Comparison of ENCODE assay signal across 10 cellular contexts in the genomic region with DNA sequence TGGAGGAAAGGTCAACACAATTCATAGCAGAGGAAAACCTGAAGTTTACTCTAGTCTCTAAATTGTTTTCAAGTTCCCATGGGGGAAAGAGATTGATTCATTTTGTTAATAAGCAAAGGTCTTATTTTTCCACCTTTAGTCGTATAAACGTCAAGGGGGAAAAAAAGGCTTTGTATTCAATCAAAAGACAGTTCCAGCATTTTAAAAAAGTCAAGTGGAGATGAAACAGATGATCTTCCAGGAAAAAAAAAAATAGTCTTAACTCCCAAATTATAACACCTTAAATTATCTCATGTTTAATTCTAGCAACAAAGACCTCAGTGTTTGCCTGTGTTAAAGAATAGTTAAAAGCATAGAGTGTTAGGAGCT.
DNase-seq lines count a peak whose midpoint lies in the region; ATAC-seq and TF ChIP-seq lines count a peak whose summit lies in the region.
"Had no signal": no experiment of that assay in that cellular context is flagged by ENCODE, and none has a peak within 500 bp of the region (broad histone marks: within the 10 kb centered on the region; RNA-seq: fewer than 3 reads in every experiment).

No MANE protein-coding gene starts in this region.

- ATAC-seq in gastroesophageal sphincter, result no peak
- ATAC-seq in HG02759 (IDR thresholded peaks at IDR 0.05; ENCODE audit: unreplicated experiment), result no peak
- no peak for ATAC-seq in HG03439 (IDR thresholded peaks at IDR 0.05; ENCODE audit: unreplicated experiment)

- no peaks in the 10 kb centered on the region for H3K9me3 ChIP-seq in gastroesophageal sphincter
- H3K9me3 ChIP-seq in skeletal muscle tissue (ENCODE audit: control insufficient read depth in 3 of 3, low read length in 3 of 3), result no peaks in the 10 kb centered on the region

- H3K27ac ChIP-seq in gastroesophageal sphincter (peak overlapping the region; percentile 91 to 99 (median 96)), skeletal muscle tissue (ENCODE audit: low read depth, low read length) (peak overlapping the region; percentile 84)

- TF ChIP-seq CTCF in HFFc6 (IDR thresholded peaks at IDR 0.05), result no peak
- TF ChIP-seq CTCF in gastroesophageal sphincter (IDR thresholded peaks at IDR 0.05), result no peak
- TF ChIP-seq CTCF in foreskin fibroblast (IDR thresholded peaks at IDR 0.05; ENCODE audit: low read depth, low read length), result no peak

- POLR2A ChIA-PET in activated CD4-positive, alpha-beta memory T cell treated with anti-CD3 and anti-CD28 coated beads, Interleukin-2, amount 10 ng/mL, durations not matched to agents 7 days and 5 days (lab: Charles Lee), result interaction anchor here (0.7 to 3.4 kb wide), 6 partner anchors 8 to 376 kb away, joined by 4 to 23 read pairs (median 6); no protein-coding TSS in a partner anchor

- DNase-seq in HFFc6 (no peak), foreskin fibroblast (no peak), NAMALWA (ENCODE audit: low spot score) (no peak)
- DNase-seq in activated CD4-positive, alpha-beta memory T cell treated with anti-CD3 and anti-CD28 coated beads, Interleukin-2, amount 10 ng/mL, durations not matched to agents 7 days and 5 days, result no peak
- DNase-seq: RPMI8226; stimulated activated naive CD4-positive, alpha-beta T cell treated with Interleukin-2 at 50 U/mL for 16 hours had no signal

- H3K4me1 ChIP-seq in gastroesophageal sphincter, result peaks cover 15 to 69% (median 34%) of the 10 kb centered on the region in 3 donors
- peaks cover 20 to 26% (median 24%) of the 10 kb centered on the region in 3 donors for H3K4me1 ChIP-seq in skeletal muscle tissue (ENCODE audit: control insufficient read depth in 3 of 3, insufficient read depth in 3 of 3, low read length in 3 of 3)

- H3K4me3 Mint-ChIP-seq in HFFc6, result no peak overlapping the region
- H3K4me3 Mint-ChIP-seq in activated CD4-positive, alpha-beta memory T cell treated with anti-CD3 and anti-CD28 coated beads, Interleukin-2, amount 10 ng/mL, durations not matched to agents 7 days and 5 days, result no peak overlapping the region

- peaks cover 8% of the 10 kb centered on the region; the same call in 1 of the 2 replicates for H3K36me3 Mint-ChIP-seq in HFFc6 (ENCODE audit: low read depth)
- peaks cover 18% of the 10 kb centered on the region for H3K36me3 Mint-ChIP-seq in activated CD4-positive, alpha-beta memory T cell treated with anti-CD3 and anti-CD28 coated beads, Interleukin-2, amount 10 ng/mL, durations not matched to agents 7 days and 5 days (ENCODE audit: low read depth)

- CTCF ChIA-PET in activated CD4-positive, alpha-beta memory T cell treated with anti-CD3 and anti-CD28 coated beads, Interleukin-2, amount 10 ng/mL, durations not matched to agents 7 days and 5 days (lab: Charles Lee), result interaction anchor here (0.6 to 2.2 kb wide), 3 partner anchors 9 to 388 kb away, joined by 5 to 7 read pairs (median 7); no protein-coding TSS in a partner anchor

- peak overlapping the region in 1 of 3 donors; percentile 71 for H3K9ac ChIP-seq in skeletal muscle tissue (ENCODE audit: low read depth in 1 of 3, low read length in 3 of 3)

- no peaks in the 10 kb centered on the region for H3K27me3 ChIP-seq in gastroesophageal sphincter
- no peaks in the 10 kb centered on the region for H3K27me3 ChIP-seq in skeletal muscle tissue (ENCODE audit: control insufficient read depth in 3 of 3, insufficient read depth in 3 of 3, low read length in 3 of 3)

- WGBS in gastroesophageal sphincter (ENCODE audit: low coverage in 1 of 2), 2 donors, result 22% methylated on average over 2 of the region's 2 CpGs; no CpG with 5 or more reads in 1 of the 2 donors

- H3K27me3 Mint-ChIP-seq in HFFc6 (ENCODE audit: insufficient read depth), result no peaks in the 10 kb centered on the region; the same call in 1 of the 2 replicates
- H3K27me3 Mint-ChIP-seq in activated CD4-positive, alpha-beta memory T cell treated with anti-CD3 and anti-CD28 coated beads, Interleukin-2, amount 10 ng/mL, durations not matched to agents 7 days and 5 days, result no peaks in the 10 kb centered on the region

- H3K36me3 ChIP-seq in gastroesophageal sphincter (no peaks in the 10 kb centered on the region), skeletal muscle tissue (ENCODE audit: control insufficient read depth in 3 of 3, insufficient read depth in 3 of 3, low read length in 3 of 3) (no peaks in the 10 kb centered on the region)

- peak overlapping the region; percentile 91 for H3K27ac Mint-ChIP-seq in HFFc6
- H3K27ac Mint-ChIP-seq in activated CD4-positive, alpha-beta memory T cell treated with anti-CD3 and anti-CD28 coated beads, Interleukin-2, amount 10 ng/mL, durations not matched to agents 7 days and 5 days, result peak overlapping the region; percentile 17

- peaks cover 70% of the 10 kb centered on the region for H3K4me1 Mint-ChIP-seq in HFFc6 (ENCODE audit: low read depth)
- peaks cover 61% of the 10 kb centered on the region for H3K4me1 Mint-ChIP-seq in activated CD4-positive, alpha-beta memory T cell treated with anti-CD3 and anti-CD28 coated beads, Interleukin-2, amount 10 ng/mL, durations not matched to agents 7 days and 5 days

- no peaks in the 10 kb centered on the region for H3K9me3 Mint-ChIP-seq in HFFc6
- H3K9me3 Mint-ChIP-seq in activated CD4-positive, alpha-beta memory T cell treated with anti-CD3 and anti-CD28 coated beads, Interleukin-2, amount 10 ng/mL, durations not matched to agents 7 days and 5 days, result peaks cover 8% of the 10 kb centered on the region

- no peak for TF ChIP-seq POLR2A in gastroesophageal sphincter (IDR thresholded peaks at IDR 0.05)

- no peak for TF ChIP-seq EP300 in gastroesophageal sphincter (IDR thresholded peaks at IDR 0.05)

- H3K4me3 ChIP-seq in gastroesophageal sphincter (no peak overlapping the region), skeletal muscle tissue (ENCODE audit: low read length in 3 of 3) (no peak overlapping the region), foreskin fibroblast (ENCODE audit: low read depth in 1 of 2, low read length in 2 of 2) (no peak overlapping the region)
